Comparison of ENCODE assay signal across 1 cellular context in genomic region chr2:233865838-233866237, GRCh38.
TF ChIP-seq lines count a peak whose summit lies in the region.

No MANE protein-coding gene starts in this region.

TF ChIP-seq in GM12878, 131 proteins besides CTCF, POLR2A, EP300 and RAD21 (continued from another document):
- no peak for TF ChIP-seq REST (IDR thresholded peaks at IDR 0.05; ENCODE audit: low read depth, low read length)
- no peak for TF ChIP-seq NR2C1 (IDR thresholded peaks at IDR 0.05)
- TF ChIP-seq BCL11A (IDR thresholded peaks at IDR 0.05; ENCODE audit: low read depth, low read length), result no peak
TF ChIP-seq in GM12878: peak in this region for 0.
